Comparison of ENCODE assay signal across 1 cellular context in the genomic region with DNA sequence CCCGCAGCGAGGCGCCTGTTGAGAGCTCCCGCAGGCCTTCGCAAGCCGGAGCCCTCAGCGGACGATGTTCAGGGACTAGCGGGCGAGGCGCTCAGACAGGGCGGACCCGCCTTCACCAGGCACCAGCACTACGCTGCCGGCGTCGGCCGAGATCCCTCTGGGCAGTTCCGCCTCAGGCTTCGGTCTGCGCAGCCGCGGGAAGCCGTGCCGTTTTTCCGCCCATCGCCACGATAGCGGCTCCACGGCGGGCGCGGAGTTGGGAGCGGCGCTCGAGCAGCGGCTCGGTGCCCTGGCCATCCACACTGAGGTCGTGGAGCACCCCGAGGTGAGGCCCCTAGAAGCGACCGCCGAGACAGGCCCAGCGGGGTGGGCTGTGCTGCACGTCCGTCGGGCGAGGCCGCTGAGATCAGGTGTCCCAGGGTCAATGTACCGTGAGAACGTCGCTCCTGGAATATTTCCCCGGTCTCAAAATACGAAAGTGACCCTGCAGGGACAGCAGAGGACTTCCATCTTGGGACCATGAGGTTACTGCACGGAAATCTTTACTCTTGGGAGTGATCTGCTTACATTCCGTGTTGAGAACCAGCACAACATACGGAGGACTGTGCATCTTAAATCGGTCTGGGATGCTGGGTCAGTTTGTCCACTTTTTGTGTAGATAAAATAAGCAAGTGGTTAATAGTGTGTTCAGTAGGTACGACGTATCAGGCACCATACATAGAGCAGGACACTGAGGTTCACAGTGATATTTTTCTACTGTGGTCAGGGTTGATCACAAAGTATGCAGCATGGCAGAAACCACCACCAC.
TF ChIP-seq lines count a peak whose summit lies in the region.

No MANE protein-coding gene starts in this region.

TF ChIP-seq in K562, 482 proteins besides CTCF, POLR2A, EP300 and RAD21 (continued from another document and continues in another):
- TF ChIP-seq, protein P1, sequence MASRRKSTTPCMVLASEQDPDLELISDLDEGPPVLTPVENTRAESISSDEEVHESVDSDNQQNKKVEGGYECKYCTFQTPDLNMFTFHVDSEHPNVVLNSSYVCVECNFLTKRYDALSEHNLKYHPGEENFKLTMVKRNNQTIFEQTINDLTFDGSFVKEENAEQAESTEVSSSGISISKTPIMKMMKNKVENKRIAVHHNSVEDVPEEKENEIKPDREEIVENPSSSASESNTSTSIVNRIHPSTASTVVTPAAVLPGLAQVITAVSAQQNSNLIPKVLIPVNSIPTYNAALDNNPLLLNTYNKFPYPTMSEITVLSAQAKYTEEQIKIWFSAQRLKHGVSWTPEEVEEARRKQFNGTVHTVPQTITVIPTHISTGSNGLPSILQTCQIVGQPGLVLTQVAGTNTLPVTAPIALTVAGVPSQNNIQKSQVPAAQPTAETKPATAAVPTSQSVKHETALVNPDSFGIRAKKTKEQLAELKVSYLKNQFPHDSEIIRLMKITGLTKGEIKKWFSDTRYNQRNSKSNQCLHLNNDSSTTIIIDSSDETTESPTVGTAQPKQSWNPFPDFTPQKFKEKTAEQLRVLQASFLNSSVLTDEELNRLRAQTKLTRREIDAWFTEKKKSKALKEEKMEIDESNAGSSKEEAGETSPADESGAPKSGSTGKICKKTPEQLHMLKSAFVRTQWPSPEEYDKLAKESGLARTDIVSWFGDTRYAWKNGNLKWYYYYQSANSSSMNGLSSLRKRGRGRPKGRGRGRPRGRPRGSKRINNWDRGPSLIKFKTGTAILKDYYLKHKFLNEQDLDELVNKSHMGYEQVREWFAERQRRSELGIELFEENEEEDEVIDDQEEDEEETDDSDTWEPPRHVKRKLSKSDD (conservative IDR thresholded peaks at IDR 0.05; ENCODE audit: low read length): no peak
- peak; percentile 88; the same call in 1 of the 2 replicates for TF ChIP-seq CTBP1 (IDR thresholded peaks at IDR 0.05; ENCODE audit: borderline replicate concordance)
- peak; percentile 81 for TF ChIP-seq NFRKB (IDR thresholded peaks at IDR 0.05; ENCODE audit: low read depth)
- no peak; the same call in 1 of the 2 replicates for TF ChIP-seq MBD2 (IDR thresholded peaks at IDR 0.05; ENCODE audit: borderline replicate concordance, low read depth)
- no peak for TF ChIP-seq ZNF695 (CRISPR knock-in tag; IDR thresholded peaks at IDR 0.05)
- no peak for TF ChIP-seq ZC3H11A (IDR thresholded peaks at IDR 0.05; ENCODE audit: low read depth, low read length)
- no peak for TF ChIP-seq NR2F6 (CRISPR knock-in tag; IDR thresholded peaks at IDR 0.05)
- TF ChIP-seq, protein P2, sequence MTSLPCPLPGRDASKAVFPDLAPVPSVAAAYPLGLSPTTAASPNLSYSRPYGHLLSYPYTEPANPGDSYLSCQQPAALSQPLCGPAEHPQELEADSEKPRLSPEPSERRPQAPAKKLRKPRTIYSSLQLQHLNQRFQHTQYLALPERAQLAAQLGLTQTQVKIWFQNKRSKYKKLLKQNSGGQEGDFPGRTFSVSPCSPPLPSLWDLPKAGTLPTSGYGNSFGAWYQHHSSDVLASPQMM (CRISPR knock-in tag; IDR thresholded peaks at IDR 0.05): no peak
- TF ChIP-seq, protein P3, sequence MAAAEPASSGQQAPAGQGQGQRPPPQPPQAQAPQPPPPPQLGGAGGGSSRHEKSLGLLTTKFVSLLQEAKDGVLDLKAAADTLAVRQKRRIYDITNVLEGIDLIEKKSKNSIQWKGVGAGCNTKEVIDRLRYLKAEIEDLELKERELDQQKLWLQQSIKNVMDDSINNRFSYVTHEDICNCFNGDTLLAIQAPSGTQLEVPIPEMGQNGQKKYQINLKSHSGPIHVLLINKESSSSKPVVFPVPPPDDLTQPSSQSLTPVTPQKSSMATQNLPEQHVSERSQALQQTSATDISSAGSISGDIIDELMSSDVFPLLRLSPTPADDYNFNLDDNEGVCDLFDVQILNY (CRISPR knock-in tag; IDR thresholded peaks at IDR 0.05): peak; percentile 94
- TF ChIP-seq, protein P4, sequence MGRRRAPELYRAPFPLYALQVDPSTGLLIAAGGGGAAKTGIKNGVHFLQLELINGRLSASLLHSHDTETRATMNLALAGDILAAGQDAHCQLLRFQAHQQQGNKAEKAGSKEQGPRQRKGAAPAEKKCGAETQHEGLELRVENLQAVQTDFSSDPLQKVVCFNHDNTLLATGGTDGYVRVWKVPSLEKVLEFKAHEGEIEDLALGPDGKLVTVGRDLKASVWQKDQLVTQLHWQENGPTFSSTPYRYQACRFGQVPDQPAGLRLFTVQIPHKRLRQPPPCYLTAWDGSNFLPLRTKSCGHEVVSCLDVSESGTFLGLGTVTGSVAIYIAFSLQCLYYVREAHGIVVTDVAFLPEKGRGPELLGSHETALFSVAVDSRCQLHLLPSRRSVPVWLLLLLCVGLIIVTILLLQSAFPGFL (CRISPR knock-in tag; IDR thresholded peaks at IDR 0.05): no peak
- TF ChIP-seq, protein P5, sequence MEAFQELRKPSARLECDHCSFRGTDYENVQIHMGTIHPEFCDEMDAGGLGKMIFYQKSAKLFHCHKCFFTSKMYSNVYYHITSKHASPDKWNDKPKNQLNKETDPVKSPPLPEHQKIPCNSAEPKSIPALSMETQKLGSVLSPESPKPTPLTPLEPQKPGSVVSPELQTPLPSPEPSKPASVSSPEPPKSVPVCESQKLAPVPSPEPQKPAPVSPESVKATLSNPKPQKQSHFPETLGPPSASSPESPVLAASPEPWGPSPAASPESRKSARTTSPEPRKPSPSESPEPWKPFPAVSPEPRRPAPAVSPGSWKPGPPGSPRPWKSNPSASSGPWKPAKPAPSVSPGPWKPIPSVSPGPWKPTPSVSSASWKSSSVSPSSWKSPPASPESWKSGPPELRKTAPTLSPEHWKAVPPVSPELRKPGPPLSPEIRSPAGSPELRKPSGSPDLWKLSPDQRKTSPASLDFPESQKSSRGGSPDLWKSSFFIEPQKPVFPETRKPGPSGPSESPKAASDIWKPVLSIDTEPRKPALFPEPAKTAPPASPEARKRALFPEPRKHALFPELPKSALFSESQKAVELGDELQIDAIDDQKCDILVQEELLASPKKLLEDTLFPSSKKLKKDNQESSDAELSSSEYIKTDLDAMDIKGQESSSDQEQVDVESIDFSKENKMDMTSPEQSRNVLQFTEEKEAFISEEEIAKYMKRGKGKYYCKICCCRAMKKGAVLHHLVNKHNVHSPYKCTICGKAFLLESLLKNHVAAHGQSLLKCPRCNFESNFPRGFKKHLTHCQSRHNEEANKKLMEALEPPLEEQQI (IDR thresholded peaks at IDR 0.05): no peak
- TF ChIP-seq, protein P6, sequence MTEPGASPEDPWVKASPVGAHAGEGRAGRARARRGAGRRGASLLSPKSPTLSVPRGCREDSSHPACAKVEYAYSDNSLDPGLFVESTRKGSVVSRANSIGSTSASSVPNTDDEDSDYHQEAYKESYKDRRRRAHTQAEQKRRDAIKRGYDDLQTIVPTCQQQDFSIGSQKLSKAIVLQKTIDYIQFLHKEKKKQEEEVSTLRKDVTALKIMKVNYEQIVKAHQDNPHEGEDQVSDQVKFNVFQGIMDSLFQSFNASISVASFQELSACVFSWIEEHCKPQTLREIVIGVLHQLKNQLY (CRISPR knock-in tag; conservative IDR thresholded peaks at IDR 0.05): no peak
- TF ChIP-seq CCAR2 (IDR thresholded peaks at IDR 0.05; ENCODE audit: low read depth, low read length): no peak
- TF ChIP-seq, protein P7, sequence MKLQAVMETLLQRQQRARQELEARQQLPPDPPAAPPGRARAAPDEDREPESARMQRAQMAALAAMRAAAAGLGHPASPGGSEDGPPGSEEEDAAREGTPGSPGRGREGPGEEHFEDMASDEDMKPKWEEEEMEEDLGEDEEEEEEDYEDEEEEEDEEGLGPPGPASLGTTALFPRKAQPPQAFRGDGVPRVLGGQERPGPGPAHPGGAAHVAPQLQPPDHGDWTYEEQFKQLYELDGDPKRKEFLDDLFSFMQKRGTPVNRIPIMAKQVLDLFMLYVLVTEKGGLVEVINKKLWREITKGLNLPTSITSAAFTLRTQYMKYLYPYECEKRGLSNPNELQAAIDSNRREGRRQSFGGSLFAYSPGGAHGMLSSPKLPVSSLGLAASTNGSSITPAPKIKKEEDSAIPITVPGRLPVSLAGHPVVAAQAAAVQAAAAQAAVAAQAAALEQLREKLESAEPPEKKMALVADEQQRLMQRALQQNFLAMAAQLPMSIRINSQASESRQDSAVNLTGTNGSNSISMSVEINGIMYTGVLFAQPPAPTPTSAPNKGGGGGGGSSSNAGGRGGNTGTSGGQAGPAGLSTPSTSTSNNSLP (IDR thresholded peaks at IDR 0.05; ENCODE audit: borderline replicate concordance, low read depth, low read length): no peak
- no peak for TF ChIP-seq TCF3 (CRISPR knock-in tag; IDR thresholded peaks at IDR 0.05)
- no peak for TF ChIP-seq ZNF239 (CRISPR knock-in tag; IDR thresholded peaks at IDR 0.05)
- no peak for TF ChIP-seq PHTF2 (CRISPR knock-in tag; IDR thresholded peaks at IDR 0.05)
- no peak for TF ChIP-seq GTF2F1 (IDR thresholded peaks at IDR 0.05; ENCODE audit: low read depth, low read length)
- TF ChIP-seq ZNF217 (CRISPR knock-in tag; IDR thresholded peaks at IDR 0.05): no peak
- TF ChIP-seq, protein P8, sequence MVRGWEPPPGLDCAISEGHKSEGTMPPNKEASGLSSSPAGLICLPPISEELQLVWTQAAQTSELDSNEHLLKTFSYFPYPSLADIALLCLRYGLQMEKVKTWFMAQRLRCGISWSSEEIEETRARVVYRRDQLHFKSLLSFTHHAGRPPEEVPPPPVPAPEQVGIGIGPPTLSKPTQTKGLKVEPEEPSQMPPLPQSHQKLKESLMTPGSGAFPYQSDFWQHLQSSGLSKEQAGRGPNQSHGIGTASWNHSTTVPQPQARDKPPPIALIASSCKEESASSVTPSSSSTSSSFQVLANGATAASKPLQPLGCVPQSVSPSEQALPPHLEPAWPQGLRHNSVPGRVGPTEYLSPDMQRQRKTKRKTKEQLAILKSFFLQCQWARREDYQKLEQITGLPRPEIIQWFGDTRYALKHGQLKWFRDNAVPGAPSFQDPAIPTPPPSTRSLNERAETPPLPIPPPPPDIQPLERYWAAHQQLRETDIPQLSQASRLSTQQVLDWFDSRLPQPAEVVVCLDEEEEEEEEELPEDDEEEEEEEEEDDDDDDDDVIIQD (CRISPR knock-in tag; IDR thresholded peaks at IDR 0.05): no peak
- peak; percentile 33; the same call in 1 of the 2 replicates for TF ChIP-seq KLF13 (tag; IDR thresholded peaks at IDR 0.05; ENCODE audit: borderline replicate concordance, low read depth)
- TF ChIP-seq, protein P9, sequence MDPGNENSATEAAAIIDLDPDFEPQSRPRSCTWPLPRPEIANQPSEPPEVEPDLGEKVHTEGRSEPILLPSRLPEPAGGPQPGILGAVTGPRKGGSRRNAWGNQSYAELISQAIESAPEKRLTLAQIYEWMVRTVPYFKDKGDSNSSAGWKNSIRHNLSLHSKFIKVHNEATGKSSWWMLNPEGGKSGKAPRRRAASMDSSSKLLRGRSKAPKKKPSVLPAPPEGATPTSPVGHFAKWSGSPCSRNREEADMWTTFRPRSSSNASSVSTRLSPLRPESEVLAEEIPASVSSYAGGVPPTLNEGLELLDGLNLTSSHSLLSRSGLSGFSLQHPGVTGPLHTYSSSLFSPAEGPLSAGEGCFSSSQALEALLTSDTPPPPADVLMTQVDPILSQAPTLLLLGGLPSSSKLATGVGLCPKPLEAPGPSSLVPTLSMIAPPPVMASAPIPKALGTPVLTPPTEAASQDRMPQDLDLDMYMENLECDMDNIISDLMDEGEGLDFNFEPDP (CRISPR knock-in tag; IDR thresholded peaks at IDR 0.05): no peak
- no peak for TF ChIP-seq ZNF140 (CRISPR knock-in tag; IDR thresholded peaks at IDR 0.05)
- TF ChIP-seq TAF1 (IDR thresholded peaks at IDR 0.05; ENCODE audit: control insufficient read depth, extremely low read depth, insufficient read depth, low read length, severe bottlenecking): peak; percentile 69
- TF ChIP-seq, protein P10, sequence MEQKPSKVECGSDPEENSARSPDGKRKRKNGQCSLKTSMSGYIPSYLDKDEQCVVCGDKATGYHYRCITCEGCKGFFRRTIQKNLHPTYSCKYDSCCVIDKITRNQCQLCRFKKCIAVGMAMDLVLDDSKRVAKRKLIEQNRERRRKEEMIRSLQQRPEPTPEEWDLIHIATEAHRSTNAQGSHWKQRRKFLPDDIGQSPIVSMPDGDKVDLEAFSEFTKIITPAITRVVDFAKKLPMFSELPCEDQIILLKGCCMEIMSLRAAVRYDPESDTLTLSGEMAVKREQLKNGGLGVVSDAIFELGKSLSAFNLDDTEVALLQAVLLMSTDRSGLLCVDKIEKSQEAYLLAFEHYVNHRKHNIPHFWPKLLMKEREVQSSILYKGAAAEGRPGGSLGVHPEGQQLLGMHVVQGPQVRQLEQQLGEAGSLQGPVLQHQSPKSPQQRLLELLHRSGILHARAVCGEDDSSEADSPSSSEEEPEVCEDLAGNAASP (IDR thresholded peaks at IDR 0.05): no peak
- no peak for TF ChIP-seq HIVEP1 (CRISPR knock-in tag; IDR thresholded peaks at IDR 0.05)
- no peak for TF ChIP-seq MXI1 (IDR thresholded peaks at IDR 0.05; ENCODE audit: low read depth, low read length)
- peak; percentile 50 for TF ChIP-seq CBX1 (IDR thresholded peaks at IDR 0.05; ENCODE audit: low read depth)
- TF ChIP-seq KDM2B (CRISPR knock-in tag; IDR thresholded peaks at IDR 0.05): 0 out of 2 replicates have a peak, but pooled peaks have one; percentile 39
- peak; percentile 66 for TF ChIP-seq PML (IDR thresholded peaks at IDR 0.05; ENCODE audit: low read length)
- TF ChIP-seq ZNF551 (CRISPR knock-in tag; IDR thresholded peaks at IDR 0.05): no peak
- TF ChIP-seq ZNF354B (CRISPR knock-in tag; IDR thresholded peaks at IDR 0.05): no peak
- TF ChIP-seq CHD1 (IDR thresholded peaks at IDR 0.05; ENCODE audit: low read length): peak; percentile 28
- TF ChIP-seq, protein P11, sequence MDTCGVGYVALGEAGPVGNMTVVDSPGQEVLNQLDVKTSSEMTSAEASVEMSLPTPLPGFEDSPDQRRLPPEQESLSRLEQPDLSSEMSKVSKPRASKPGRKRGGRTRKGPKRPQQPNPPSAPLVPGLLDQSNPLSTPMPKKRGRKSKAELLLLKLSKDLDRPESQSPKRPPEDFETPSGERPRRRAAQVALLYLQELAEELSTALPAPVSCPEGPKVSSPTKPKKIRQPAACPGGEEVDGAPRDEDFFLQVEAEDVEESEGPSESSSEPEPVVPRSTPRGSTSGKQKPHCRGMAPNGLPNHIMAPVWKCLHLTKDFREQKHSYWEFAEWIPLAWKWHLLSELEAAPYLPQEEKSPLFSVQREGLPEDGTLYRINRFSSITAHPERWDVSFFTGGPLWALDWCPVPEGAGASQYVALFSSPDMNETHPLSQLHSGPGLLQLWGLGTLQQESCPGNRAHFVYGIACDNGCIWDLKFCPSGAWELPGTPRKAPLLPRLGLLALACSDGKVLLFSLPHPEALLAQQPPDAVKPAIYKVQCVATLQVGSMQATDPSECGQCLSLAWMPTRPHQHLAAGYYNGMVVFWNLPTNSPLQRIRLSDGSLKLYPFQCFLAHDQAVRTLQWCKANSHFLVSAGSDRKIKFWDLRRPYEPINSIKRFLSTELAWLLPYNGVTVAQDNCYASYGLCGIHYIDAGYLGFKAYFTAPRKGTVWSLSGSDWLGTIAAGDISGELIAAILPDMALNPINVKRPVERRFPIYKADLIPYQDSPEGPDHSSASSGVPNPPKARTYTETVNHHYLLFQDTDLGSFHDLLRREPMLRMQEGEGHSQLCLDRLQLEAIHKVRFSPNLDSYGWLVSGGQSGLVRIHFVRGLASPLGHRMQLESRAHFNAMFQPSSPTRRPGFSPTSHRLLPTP (IDR thresholded peaks at IDR 0.05; ENCODE audit: borderline replicate concordance, extremely low read depth, insufficient read length): no peak
- TF ChIP-seq SRSF9 (IDR thresholded peaks at IDR 0.05; ENCODE audit: borderline replicate concordance, low read depth, low read length): no peak
